Comparison of ENCODE assay signal across 15 cellular contexts in the genomic region with DNA sequence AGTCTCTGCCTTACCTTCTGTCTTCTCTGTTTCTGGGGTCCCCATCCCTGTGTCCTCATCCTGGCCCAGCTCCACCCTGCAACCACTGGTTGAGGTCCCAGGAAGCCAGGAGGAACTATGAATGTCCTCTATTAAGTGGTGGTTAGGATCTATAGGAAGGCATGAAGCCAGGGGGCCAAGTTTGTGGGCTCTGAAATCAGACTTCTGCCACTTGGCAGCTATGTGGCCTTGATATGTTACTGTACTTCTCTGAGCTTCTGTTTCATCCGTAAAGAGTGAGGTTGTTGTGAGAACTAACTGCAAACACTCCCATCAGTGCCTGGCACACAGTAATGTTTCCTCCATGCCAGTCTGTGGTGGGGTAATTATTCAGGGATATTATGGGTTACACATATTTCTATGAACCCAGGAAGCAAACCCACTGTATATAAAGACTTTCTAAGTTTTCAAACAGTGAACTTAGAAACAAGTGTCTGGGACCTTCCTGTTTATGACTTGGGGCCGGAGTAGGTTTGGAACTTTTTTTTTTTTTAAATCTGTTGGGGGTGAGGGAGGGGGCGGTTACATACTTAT. TPM values are rescaled to one million over a fixed set of nuclear protein-coding genes. Genes with fewer than 3 reads are reported as not detected.
A peak's percentile ranks its signal among the peaks of the same experiment; 100 is the strongest.
DNase-seq lines count a peak whose midpoint lies in the region; ATAC-seq, FAIRE-seq and TF ChIP-seq lines count a peak whose summit lies in the region.
"Had no signal": no experiment of that assay in that cellular context is flagged by ENCODE, and none has a peak within 500 bp of the region (broad histone marks: within the 10 kb centered on the region; RNA-seq: fewer than 3 reads in every experiment).

No MANE protein-coding gene starts in this region.

- in situ Hi-C loops in GM23248 (cut with MboI), result no loop called here

- no peak overlapping the region for H2AFZ ChIP-seq in GM23248

- no peaks in the 10 kb centered on the region for H4K20me1 ChIP-seq in GM23248 (ENCODE audit: insufficient read depth)

- no peak for TF ChIP-seq CTCF in CD4-positive, alpha-beta T cell (IDR thresholded peaks at IDR 0.05)

- H3K27me3 Mint-ChIP-seq in CD4-positive, alpha-beta T cell, result no peaks in the 10 kb centered on the region
- no peaks in the 10 kb centered on the region for H3K27me3 Mint-ChIP-seq in activated CD8-positive, alpha-beta T cell treated with anti-CD3 and anti-CD28 coated beads, Interleukin-2, amount 10 ng/mL, durations not matched to agents 7 days and 5 days (ENCODE audit: low read depth)
- no peaks in the 10 kb centered on the region for H3K27me3 Mint-ChIP-seq in memory B cell

- H3K27me3 ChIP-seq in CD4-positive, alpha-beta T cell (ENCODE audit: control insufficient read depth, insufficient read depth, low read length), result no peaks in the 10 kb centered on the region
- H3K27me3 ChIP-seq in GM23248 (replicated peaks; ENCODE audit: insufficient read depth), result no peaks in the 10 kb centered on the region
- H3K27me3 ChIP-seq: BE2C, brain microvascular endothelial cell had no signal

- FAIRE-seq in GM19239 (lab: Jason Lieb, UNC), result peak; percentile 88

- H3K4me3 ChIP-seq in GM23248, result no peak overlapping the region

- no peaks in the 10 kb centered on the region for H3K9me3 ChIP-seq in CD4-positive, alpha-beta T cell (ENCODE audit: control insufficient read depth, low read length)
- H3K9me3 ChIP-seq in GM23248 (ENCODE audit: low read depth), result no peaks in the 10 kb centered on the region
- H3K9me3 ChIP-seq: BE2C had no signal

- CTCF ChIA-PET in CD4-positive, alpha-beta T cell (lab: Charles Lee), result interaction anchor here (0.9 kb wide), 1 partner anchor 56 kb away, joined by 4 read pairs; no protein-coding TSS in a partner anchor
- CTCF ChIA-PET in activated CD8-positive, alpha-beta T cell treated with anti-CD3 and anti-CD28 coated beads, Interleukin-2, amount 10 ng/mL, durations not matched to agents 7 days and 5 days (lab: Charles Lee), result interaction anchor here (0.7 to 4.7 kb wide), 9 partner anchors 12 to 439 kb away, joined by 3 to 29 read pairs (median 4); a partner anchor contains a TSS

- no peak overlapping the region for H3K9ac ChIP-seq in GM23248

- H3F3A ChIP-seq in GM23248 (ENCODE audit: insufficient read depth), result no peaks in the 10 kb centered on the region

- H3K27ac ChIP-seq in CD4-positive, alpha-beta T cell (ENCODE audit: low read depth, low read length), result peak overlapping the region; percentile 43
- no peak overlapping the region for H3K27ac ChIP-seq in GM23248
- H3K27ac ChIP-seq: brain microvascular endothelial cell, HL-60 had no signal

- H3K9me3 Mint-ChIP-seq in CD4-positive, alpha-beta T cell, result peaks cover 4% of the 10 kb centered on the region
- H3K9me3 Mint-ChIP-seq in activated CD8-positive, alpha-beta T cell treated with anti-CD3 and anti-CD28 coated beads, Interleukin-2, amount 10 ng/mL, durations not matched to agents 7 days and 5 days (ENCODE audit: insufficient read depth), result no peaks in the 10 kb centered on the region
- H3K9me3 Mint-ChIP-seq in memory B cell, result no peaks in the 10 kb centered on the region

- H3K4me1 ChIP-seq in GM23248 (ENCODE audit: insufficient read depth), result 0 out of 2 replicates have a peak, but pooled peaks cover 5% of the 10 kb centered on the region
- H3K4me1 ChIP-seq: BE2C had no signal

- H3K79me2 ChIP-seq in GM23248 (ENCODE audit: insufficient read depth), result no peaks in the 10 kb centered on the region

- peaks cover 65% of the 10 kb centered on the region for H3K4me1 Mint-ChIP-seq in CD4-positive, alpha-beta T cell (ENCODE audit: low read depth)
- H3K4me1 Mint-ChIP-seq in activated CD8-positive, alpha-beta T cell treated with anti-CD3 and anti-CD28 coated beads, Interleukin-2, amount 10 ng/mL, durations not matched to agents 7 days and 5 days (ENCODE audit: low read depth), result peaks cover 79% of the 10 kb centered on the region
- peaks cover 34% of the 10 kb centered on the region for H3K4me1 Mint-ChIP-seq in memory B cell

- intact Hi-C loops in CD4-positive, alpha-beta T cell (cut with DNase I, micrococcal nuclease), result loop anchor here in 1 of 2 experiments (2.0 kb wide), 1 partner anchor 57 kb away; no protein-coding TSS in a partner anchor

- peak overlapping the region; percentile 97 for H3K27ac Mint-ChIP-seq in CD4-positive, alpha-beta T cell
- peak overlapping the region; percentile 85 for H3K27ac Mint-ChIP-seq in activated CD8-positive, alpha-beta T cell treated with anti-CD3 and anti-CD28 coated beads, Interleukin-2, amount 10 ng/mL, durations not matched to agents 7 days and 5 days
- H3K27ac Mint-ChIP-seq in memory B cell, result peak overlapping the region; percentile 99

- DNase-seq in CD4-positive, alpha-beta T cell, result no peak
- DNase-seq in GM19239 (ENCODE audit: insufficient read length, low spot score) (no peak), memory B cell (ENCODE audit: low spot score in 2 of 2) (no peak), NCI-H524 (lab: John Stamatoyannopoulos, UW) (no peak), hippocampal formation (lab: John Stamatoyannopoulos, UW) (no peak), GM23248 (no peak)
- DNase-seq in activated CD8-positive, alpha-beta T cell treated with anti-CD3 and anti-CD28 coated beads, Interleukin-2, amount 10 ng/mL, durations not matched to agents 7 days and 5 days, result peak; percentile 33
- DNase-seq: BE2C; brain microvascular endothelial cell; right cardiac atrium; stimulated activated naive CD4-positive, alpha-beta T cell treated with Interleukin-2 at 50 U/mL for 16 hours had no signal

- H3K36me3 ChIP-seq in GM23248 (ENCODE audit: low read depth), result no peaks in the 10 kb centered on the region
- H3K36me3 ChIP-seq: BE2C, brain microvascular endothelial cell had no signal

- H3K36me3 Mint-ChIP-seq in CD4-positive, alpha-beta T cell (ENCODE audit: low read depth), result peaks cover 7% of the 10 kb centered on the region
- H3K36me3 Mint-ChIP-seq in activated CD8-positive, alpha-beta T cell treated with anti-CD3 and anti-CD28 coated beads, Interleukin-2, amount 10 ng/mL, durations not matched to agents 7 days and 5 days (ENCODE audit: low read depth), result peaks cover 59% of the 10 kb centered on the region
- peaks cover 9% of the 10 kb centered on the region for H3K36me3 Mint-ChIP-seq in memory B cell

- 77 to 86% methylated on average over 3 of the region's 3 CpGs for WGBS in GM23248 (ENCODE audit: low coverage in 1 of 2, low lambda C conversion rate in 2 of 2, missing lambda C conversion rate in 2 of 2), 2 experiments

- peak overlapping the region; percentile 2 for H3K4me3 Mint-ChIP-seq in CD4-positive, alpha-beta T cell
- peak overlapping the region; percentile 65 for H3K4me3 Mint-ChIP-seq in activated CD8-positive, alpha-beta T cell treated with anti-CD3 and anti-CD28 coated beads, Interleukin-2, amount 10 ng/mL, durations not matched to agents 7 days and 5 days
- H3K4me3 Mint-ChIP-seq in memory B cell, result peak overlapping the region; percentile 51

- no peaks in the 10 kb centered on the region for H3K9me2 ChIP-seq in GM23248 (ENCODE audit: insufficient read depth)

- POLR2A ChIA-PET in CD4-positive, alpha-beta T cell (lab: Charles Lee), result interaction anchor here (0.6 to 3.9 kb wide), 4 partner anchors 13 to 101 kb away, joined by 4 to 33 read pairs (median 5); no protein-coding TSS in a partner anchor
- POLR2A ChIA-PET in activated CD8-positive, alpha-beta T cell treated with anti-CD3 and anti-CD28 coated beads, Interleukin-2, amount 10 ng/mL, durations not matched to agents 7 days and 5 days (lab: Charles Lee), result interaction anchor here (1.4 to 1.8 kb wide), 3 partner anchors 56 to 100 kb away, joined by 5 to 6 read pairs (median 5); no protein-coding TSS in a partner anchor

- H3K4me2 ChIP-seq in GM23248 (ENCODE audit: unreplicated experiment), result no peak overlapping the region

- no peak for ATAC-seq in CD4-positive, alpha-beta T cell (ENCODE audit: poor library complexity)
- ATAC-seq in activated CD8-positive, alpha-beta T cell treated with anti-CD3 and anti-CD28 coated beads, Interleukin-2, amount 10 ng/mL, durations not matched to agents 7 days and 5 days, result peak; percentile 23
- ATAC-seq in memory B cell (ENCODE audit: low read depth) (no peak), HG03460 (IDR thresholded peaks at IDR 0.05; ENCODE audit: unreplicated experiment) (no peak)
- ATAC-seq: HCT116, Panc1, right cardiac atrium had no signal

RNA-seq across cellular contexts. Expression of a gene that starts 57.4 kb away (rescaled TPM):
- total RNA-seq in CD4-positive, alpha-beta T cell, result 1 to 10 TPM; 5.2 to 5.3 TPM
- 10 to 100 TPM; 43.8 to 45.6 TPM for total RNA-seq in activated CD8-positive, alpha-beta T cell treated with anti-CD3 and anti-CD28 coated beads, Interleukin-2, amount 10 ng/mL, durations not matched to agents 7 days and 5 days
- total RNA-seq in GM23248 (2014; rRNA removed; shearing (Covaris generic)), result 1.9 and 2.1 TPM in 2 replicates
- polyA plus RNA-seq in GM23248 (2016; fragmentation: Nextera tagmentation; extraction: Ambion mirVana), result 0.70 and 0.78 TPM in 2 replicates

Comparison
In these comparisons a context has a peak if more than half of its experiments do, and no peak if none do; other contexts are left out.
1. H3K4me3 Mint-ChIP-seq: peak in every context shown above with its lines; median percentile 65 in activated CD8-positive, alpha-beta T cell treated with anti-CD3 and anti-CD28 coated beads, Interleukin-2, amount 10 ng/mL, durations not matched to agents 7 days and 5 days; 51 in memory B cell; 2 in CD4-positive, alpha-beta T cell.
2. RNA of a gene that starts 57.4 kb away (total RNA-seq): 43.8 to 45.6 TPM in activated CD8-positive, alpha-beta T cell treated with anti-CD3 and anti-CD28 coated beads, Interleukin-2, amount 10 ng/mL, durations not matched to agents 7 days and 5 days; 5.2 to 5.3 TPM in CD4-positive, alpha-beta T cell and 1.9 to 2.1 TPM in GM23248; every median in the first group is over 4 times any median in the second.
3. Peak in every context shown above with its lines, with median percentiles within 50 percentile points of each other: H3K27ac Mint-ChIP-seq.